Comparison of ENCODE assay signal across 1 cellular context in the genomic region with DNA sequence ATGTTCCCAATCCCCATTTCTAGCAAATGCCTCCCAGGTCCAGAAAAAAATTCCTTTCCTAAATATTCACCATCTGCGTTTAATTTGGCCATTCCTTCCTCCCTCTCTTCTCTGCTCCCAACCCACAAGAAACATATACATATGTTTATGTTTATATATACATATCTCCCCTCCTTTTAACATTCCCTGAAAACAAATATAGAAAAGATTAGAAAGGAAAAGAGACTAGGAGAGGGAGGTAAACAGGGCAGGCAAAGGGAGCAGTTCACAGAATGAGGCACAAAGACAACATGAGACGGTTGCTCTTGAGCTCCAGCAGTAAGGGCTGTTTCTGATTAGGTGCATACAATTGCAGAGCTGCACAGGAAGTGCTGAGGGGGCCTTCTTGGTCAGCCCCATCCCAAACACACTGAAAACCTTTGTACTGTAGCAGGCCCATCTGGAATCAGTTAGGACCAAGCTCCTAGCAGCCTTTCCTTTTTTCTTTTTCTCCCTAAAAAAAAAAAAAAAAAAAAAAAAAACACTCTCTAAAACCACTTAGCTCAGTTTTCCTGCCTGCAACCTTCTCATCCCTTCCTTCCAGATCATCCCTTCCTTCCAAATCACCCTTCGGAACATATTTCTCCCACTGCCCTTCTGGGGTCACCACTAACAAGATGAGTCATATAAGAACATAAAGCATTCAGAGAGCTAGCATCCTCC.
A peak's percentile ranks its signal among the peaks of the same experiment; 100 is the strongest.
TF ChIP-seq lines count a peak whose summit lies in the region.

No MANE protein-coding gene starts in this region.

TF ChIP-seq in HepG2, 621 proteins besides CTCF, POLR2A, EP300 and RAD21 (continued from another document and continues in another):
- TF ChIP-seq SRY (CRISPR knock-in tag; IDR thresholded peaks at IDR 0.05), result no peak
- TF ChIP-seq ETV5 (CRISPR knock-in tag; IDR thresholded peaks at IDR 0.05; ENCODE audit: borderline replicate concordance), result peak; percentile 79; the same call in 1 of the 2 replicates
- 0 out of 2 replicates have a peak, but pooled peaks have one; percentile 39 for TF ChIP-seq FOXO1 (CRISPR knock-in tag; IDR thresholded peaks at IDR 0.05)
- no peak for TF ChIP-seq ZIK1 (CRISPR knock-in tag; IDR thresholded peaks at IDR 0.05; ENCODE audit: borderline replicate concordance, low read depth)
- TF ChIP-seq KDM3A (CRISPR knock-in tag; IDR thresholded peaks at IDR 0.05; ENCODE audit: low read depth), result no peak
- no peak for TF ChIP-seq SP2 (CRISPR knock-in tag; IDR thresholded peaks at IDR 0.05)
- TF ChIP-seq ZNF253 (CRISPR knock-in tag; IDR thresholded peaks at IDR 0.05; ENCODE audit: borderline replicate concordance), result no peak
- TF ChIP-seq, protein P1, sequence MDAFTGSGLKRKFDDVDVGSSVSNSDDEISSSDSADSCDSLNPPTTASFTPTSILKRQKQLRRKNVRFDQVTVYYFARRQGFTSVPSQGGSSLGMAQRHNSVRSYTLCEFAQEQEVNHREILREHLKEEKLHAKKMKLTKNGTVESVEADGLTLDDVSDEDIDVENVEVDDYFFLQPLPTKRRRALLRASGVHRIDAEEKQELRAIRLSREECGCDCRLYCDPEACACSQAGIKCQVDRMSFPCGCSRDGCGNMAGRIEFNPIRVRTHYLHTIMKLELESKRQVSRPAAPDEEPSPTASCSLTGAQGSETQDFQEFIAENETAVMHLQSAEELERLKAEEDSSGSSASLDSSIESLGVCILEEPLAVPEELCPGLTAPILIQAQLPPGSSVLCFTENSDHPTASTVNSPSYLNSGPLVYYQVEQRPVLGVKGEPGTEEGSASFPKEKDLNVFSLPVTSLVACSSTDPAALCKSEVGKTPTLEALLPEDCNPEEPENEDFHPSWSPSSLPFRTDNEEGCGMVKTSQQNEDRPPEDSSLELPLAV (CRISPR knock-in tag; conservative IDR thresholded peaks at IDR 0.05; ENCODE audit: low read depth), result no peak
- TF ChIP-seq, protein P2, sequence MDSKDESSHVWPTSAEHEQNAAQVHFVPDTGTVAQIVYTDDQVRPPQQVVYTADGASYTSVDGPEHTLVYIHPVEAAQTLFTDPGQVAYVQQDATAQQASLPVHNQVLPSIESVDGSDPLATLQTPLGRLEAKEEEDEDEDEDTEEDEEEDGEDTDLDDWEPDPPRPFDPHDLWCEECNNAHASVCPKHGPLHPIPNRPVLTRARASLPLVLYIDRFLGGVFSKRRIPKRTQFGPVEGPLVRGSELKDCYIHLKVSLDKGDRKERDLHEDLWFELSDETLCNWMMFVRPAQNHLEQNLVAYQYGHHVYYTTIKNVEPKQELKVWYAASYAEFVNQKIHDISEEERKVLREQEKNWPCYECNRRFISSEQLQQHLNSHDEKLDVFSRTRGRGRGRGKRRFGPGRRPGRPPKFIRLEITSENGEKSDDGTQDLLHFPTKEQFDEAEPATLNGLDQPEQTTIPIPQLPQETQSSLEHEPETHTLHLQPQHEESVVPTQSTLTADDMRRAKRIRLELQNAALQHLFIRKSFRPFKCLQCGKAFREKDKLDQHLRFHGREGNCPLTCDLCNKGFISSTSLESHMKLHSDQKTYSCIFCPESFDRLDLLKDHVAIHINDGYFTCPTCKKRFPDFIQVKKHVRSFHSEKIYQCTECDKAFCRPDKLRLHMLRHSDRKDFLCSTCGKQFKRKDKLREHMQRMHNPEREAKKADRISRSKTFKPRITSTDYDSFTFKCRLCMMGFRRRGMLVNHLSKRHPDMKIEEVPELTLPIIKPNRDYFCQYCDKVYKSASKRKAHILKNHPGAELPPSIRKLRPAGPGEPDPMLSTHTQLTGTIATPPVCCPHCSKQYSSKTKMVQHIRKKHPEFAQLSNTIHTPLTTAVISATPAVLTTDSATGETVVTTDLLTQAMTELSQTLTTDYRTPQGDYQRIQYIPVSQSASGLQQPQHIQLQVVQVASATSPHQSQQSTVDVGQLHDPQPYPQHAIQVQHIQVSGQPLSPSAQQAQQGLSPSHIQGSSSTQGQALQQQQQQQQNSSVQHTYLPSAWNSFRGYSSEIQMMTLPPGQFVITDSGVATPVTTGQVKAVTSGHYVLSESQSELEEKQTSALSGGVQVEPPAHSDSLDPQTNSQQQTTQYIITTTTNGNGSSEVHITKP (CRISPR knock-in tag; IDR thresholded peaks at IDR 0.05; ENCODE audit: low read depth), result no peak
- TF ChIP-seq KDM6A (CRISPR knock-in tag; IDR thresholded peaks at IDR 0.05; ENCODE audit: low read depth), result no peak
- no peak for TF ChIP-seq EED (CRISPR knock-in tag; IDR thresholded peaks at IDR 0.05)
- TF ChIP-seq PLRG1 (conservative IDR thresholded peaks at IDR 0.05), result no peak
- no peak for TF ChIP-seq TEAD2 (CRISPR knock-in tag; IDR thresholded peaks at IDR 0.05)
- TF ChIP-seq ZNF451 (CRISPR knock-in tag; IDR thresholded peaks at IDR 0.05), result no peak
- no peak for TF ChIP-seq ZNF577 (CRISPR knock-in tag; IDR thresholded peaks at IDR 0.05; ENCODE audit: borderline replicate concordance, low read depth)
- TF ChIP-seq ZNF138 (CRISPR knock-in tag; IDR thresholded peaks at IDR 0.05; ENCODE audit: low read depth), result no peak
- TF ChIP-seq ZNF256 (CRISPR knock-in tag; conservative IDR thresholded peaks at IDR 0.05), result no peak
- TF ChIP-seq ZNF331 (CRISPR knock-in tag; IDR thresholded peaks at IDR 0.05), result peak; percentile 62; the same call in 1 of the 2 replicates
- TF ChIP-seq ZNF510 (CRISPR knock-in tag; IDR thresholded peaks at IDR 0.05; ENCODE audit: low read depth), result no peak
- TF ChIP-seq ETV6 (CRISPR knock-in tag; conservative IDR thresholded peaks at IDR 0.05), result no peak
- no peak for TF ChIP-seq MATR3 (CRISPR knock-in tag; IDR thresholded peaks at IDR 0.05)
- no peak for TF ChIP-seq ZNF713 (CRISPR knock-in tag; IDR thresholded peaks at IDR 0.05)
- TF ChIP-seq, protein P3, sequence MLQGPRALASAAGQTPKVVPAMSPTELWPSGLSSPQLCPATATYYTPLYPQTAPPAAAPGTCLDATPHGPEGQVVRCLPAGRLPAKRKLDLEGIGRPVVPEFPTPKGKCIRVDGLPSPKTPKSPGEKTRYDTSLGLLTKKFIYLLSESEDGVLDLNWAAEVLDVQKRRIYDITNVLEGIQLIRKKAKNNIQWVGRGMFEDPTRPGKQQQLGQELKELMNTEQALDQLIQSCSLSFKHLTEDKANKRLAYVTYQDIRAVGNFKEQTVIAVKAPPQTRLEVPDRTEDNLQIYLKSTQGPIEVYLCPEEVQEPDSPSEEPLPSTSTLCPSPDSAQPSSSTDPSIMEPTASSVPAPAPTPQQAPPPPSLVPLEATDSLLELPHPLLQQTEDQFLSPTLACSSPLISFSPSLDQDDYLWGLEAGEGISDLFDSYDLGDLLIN (CRISPR knock-in tag; IDR thresholded peaks at IDR 0.05; ENCODE audit: borderline replicate concordance), result no peak
- TF ChIP-seq, protein P4, sequence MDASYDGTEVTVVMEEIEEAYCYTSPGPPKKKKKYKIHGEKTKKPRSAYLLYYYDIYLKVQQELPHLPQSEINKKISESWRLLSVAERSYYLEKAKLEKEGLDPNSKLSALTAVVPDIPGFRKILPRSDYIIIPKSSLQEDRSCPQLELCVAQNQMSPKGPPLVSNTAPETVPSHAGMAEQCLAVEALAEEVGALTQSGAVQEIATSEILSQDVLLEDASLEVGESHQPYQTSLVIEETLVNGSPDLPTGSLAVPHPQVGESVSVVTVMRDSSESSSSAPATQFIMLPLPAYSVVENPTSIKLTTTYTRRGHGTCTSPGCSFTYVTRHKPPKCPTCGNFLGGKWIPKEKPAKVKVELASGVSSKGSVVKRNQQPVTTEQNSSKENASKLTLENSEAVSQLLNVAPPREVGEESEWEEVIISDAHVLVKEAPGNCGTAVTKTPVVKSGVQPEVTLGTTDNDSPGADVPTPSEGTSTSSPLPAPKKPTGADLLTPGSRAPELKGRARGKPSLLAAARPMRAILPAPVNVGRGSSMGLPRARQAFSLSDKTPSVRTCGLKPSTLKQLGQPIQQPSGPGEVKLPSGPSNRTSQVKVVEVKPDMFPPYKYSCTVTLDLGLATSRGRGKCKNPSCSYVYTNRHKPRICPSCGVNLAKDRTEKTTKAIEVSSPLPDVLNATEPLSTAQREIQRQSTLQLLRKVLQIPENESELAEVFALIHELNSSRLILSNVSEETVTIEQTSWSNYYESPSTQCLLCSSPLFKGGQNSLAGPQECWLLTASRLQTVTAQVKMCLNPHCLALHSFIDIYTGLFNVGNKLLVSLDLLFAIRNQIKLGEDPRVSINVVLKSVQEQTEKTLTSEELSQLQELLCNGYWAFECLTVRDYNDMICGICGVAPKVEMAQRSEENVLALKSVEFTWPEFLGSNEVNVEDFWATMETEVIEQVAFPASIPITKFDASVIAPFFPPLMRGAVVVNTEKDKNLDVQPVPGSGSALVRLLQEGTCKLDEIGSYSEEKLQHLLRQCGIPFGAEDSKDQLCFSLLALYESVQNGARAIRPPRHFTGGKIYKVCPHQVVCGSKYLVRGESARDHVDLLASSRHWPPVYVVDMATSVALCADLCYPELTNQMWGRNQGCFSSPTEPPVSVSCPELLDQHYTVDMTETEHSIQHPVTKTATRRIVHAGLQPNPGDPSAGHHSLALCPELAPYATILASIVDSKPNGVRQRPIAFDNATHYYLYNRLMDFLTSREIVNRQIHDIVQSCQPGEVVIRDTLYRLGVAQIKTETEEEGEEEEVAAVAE (CRISPR knock-in tag; IDR thresholded peaks at IDR 0.05; ENCODE audit: borderline replicate concordance), result no peak
- no peak for TF ChIP-seq HMG20B (CRISPR knock-in tag; conservative IDR thresholded peaks at IDR 0.05)
- no peak for TF ChIP-seq ONECUT2 (CRISPR knock-in tag; IDR thresholded peaks at IDR 0.05)
- TF ChIP-seq, protein P5, sequence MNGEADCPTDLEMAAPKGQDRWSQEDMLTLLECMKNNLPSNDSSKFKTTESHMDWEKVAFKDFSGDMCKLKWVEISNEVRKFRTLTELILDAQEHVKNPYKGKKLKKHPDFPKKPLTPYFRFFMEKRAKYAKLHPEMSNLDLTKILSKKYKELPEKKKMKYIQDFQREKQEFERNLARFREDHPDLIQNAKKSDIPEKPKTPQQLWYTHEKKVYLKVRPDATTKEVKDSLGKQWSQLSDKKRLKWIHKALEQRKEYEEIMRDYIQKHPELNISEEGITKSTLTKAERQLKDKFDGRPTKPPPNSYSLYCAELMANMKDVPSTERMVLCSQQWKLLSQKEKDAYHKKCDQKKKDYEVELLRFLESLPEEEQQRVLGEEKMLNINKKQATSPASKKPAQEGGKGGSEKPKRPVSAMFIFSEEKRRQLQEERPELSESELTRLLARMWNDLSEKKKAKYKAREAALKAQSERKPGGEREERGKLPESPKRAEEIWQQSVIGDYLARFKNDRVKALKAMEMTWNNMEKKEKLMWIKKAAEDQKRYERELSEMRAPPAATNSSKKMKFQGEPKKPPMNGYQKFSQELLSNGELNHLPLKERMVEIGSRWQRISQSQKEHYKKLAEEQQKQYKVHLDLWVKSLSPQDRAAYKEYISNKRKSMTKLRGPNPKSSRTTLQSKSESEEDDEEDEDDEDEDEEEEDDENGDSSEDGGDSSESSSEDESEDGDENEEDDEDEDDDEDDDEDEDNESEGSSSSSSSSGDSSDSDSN (CRISPR knock-in tag; IDR thresholded peaks at IDR 0.05), result no peak
- TF ChIP-seq ZFY (CRISPR knock-in tag; IDR thresholded peaks at IDR 0.05), result no peak
- TF ChIP-seq RBFOX2 (IDR thresholded peaks at IDR 0.05; ENCODE audit: low read depth, low read length), result no peak
- TF ChIP-seq SOX5 (CRISPR knock-in tag; IDR thresholded peaks at IDR 0.05; ENCODE audit: borderline replicate concordance), result no peak
- TF ChIP-seq, protein P6, sequence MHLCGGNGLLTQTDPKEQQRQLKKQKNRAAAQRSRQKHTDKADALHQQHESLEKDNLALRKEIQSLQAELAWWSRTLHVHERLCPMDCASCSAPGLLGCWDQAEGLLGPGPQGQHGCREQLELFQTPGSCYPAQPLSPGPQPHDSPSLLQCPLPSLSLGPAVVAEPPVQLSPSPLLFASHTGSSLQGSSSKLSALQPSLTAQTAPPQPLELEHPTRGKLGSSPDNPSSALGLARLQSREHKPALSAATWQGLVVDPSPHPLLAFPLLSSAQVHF (CRISPR knock-in tag; IDR thresholded peaks at IDR 0.05), result no peak
- TF ChIP-seq ZBTB20 (CRISPR knock-in tag; IDR thresholded peaks at IDR 0.05; ENCODE audit: borderline replicate concordance, low read depth), result no peak
- TF ChIP-seq ZNF337 (CRISPR knock-in tag; IDR thresholded peaks at IDR 0.05; ENCODE audit: borderline replicate concordance, low read depth), result no peak
- no peak for TF ChIP-seq SAFB2 (CRISPR knock-in tag; IDR thresholded peaks at IDR 0.05; ENCODE audit: borderline replicate concordance, low read depth)
- TF ChIP-seq, protein P7, sequence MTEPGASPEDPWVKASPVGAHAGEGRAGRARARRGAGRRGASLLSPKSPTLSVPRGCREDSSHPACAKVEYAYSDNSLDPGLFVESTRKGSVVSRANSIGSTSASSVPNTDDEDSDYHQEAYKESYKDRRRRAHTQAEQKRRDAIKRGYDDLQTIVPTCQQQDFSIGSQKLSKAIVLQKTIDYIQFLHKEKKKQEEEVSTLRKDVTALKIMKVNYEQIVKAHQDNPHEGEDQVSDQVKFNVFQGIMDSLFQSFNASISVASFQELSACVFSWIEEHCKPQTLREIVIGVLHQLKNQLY (CRISPR knock-in tag; IDR thresholded peaks at IDR 0.05), result no peak
- no peak for TF ChIP-seq ZNF772 (CRISPR knock-in tag; IDR thresholded peaks at IDR 0.05)
- TF ChIP-seq, protein P8, sequence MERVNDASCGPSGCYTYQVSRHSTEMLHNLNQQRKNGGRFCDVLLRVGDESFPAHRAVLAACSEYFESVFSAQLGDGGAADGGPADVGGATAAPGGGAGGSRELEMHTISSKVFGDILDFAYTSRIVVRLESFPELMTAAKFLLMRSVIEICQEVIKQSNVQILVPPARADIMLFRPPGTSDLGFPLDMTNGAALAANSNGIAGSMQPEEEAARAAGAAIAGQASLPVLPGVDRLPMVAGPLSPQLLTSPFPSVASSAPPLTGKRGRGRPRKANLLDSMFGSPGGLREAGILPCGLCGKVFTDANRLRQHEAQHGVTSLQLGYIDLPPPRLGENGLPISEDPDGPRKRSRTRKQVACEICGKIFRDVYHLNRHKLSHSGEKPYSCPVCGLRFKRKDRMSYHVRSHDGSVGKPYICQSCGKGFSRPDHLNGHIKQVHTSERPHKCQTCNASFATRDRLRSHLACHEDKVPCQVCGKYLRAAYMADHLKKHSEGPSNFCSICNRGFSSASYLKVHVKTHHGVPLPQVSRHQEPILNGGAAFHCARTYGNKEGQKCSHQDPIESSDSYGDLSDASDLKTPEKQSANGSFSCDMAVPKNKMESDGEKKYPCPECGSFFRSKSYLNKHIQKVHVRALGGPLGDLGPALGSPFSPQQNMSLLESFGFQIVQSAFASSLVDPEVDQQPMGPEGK (CRISPR knock-in tag; IDR thresholded peaks at IDR 0.05), result peak; percentile 95
